1 cellular context compared by ENCODE assay signal in the genomic region with DNA sequence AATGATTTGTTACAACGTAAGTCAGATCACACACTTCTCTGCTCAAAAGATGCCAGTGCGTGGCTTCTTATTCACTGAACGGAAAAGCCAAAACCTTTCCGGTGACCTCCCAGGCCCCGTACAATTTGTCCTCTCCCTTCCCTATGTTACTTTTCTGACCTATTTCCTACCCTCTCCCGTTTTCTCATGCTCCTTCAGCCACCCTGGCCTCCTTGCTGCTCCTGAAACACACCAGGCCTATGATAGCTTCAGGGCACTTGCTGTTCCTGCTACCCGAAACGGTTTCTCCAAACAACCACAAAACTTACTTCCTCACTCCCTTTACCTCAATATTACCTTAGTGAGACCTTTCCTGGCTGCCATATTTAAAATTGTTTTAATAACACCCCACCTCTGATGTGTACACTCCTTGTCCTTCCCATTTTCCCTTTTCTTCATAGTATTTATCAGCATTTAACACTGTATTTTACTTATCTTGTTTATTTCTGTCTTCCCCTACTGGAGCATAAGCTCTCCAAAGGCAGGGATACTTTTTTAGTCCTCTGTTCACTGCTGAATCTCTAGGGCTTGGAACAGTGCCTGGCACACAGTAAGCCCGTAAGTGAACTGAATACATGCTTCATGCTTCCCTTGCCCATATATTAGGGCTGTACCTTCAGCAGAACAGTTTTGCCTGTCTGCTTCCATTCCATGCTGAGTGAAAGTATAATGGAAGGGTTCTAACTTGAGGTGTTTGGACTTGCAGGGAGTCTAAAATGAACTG.
TF ChIP-seq lines count a peak whose summit lies in the region.

No MANE protein-coding gene starts in this region.

TF ChIP-seq in WTC11, 78 proteins besides CTCF, POLR2A, EP300 and RAD21:
- no peak for TF ChIP-seq AR (CRISPR knock-in tag; IDR thresholded peaks at IDR 0.05)
- TF ChIP-seq, protein P1, sequence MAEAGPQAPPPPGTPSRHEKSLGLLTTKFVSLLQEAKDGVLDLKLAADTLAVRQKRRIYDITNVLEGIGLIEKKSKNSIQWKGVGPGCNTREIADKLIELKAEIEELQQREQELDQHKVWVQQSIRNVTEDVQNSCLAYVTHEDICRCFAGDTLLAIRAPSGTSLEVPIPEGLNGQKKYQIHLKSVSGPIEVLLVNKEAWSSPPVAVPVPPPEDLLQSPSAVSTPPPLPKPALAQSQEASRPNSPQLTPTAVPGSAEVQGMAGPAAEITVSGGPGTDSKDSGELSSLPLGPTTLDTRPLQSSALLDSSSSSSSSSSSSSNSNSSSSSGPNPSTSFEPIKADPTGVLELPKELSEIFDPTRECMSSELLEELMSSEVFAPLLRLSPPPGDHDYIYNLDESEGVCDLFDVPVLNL (CRISPR knock-in tag; IDR thresholded peaks at IDR 0.05; ENCODE audit: borderline replicate concordance, low read depth): no peak
- TF ChIP-seq TP53 (CRISPR knock-in tag; IDR thresholded peaks at IDR 0.05): no peak
- TF ChIP-seq, protein P2, sequence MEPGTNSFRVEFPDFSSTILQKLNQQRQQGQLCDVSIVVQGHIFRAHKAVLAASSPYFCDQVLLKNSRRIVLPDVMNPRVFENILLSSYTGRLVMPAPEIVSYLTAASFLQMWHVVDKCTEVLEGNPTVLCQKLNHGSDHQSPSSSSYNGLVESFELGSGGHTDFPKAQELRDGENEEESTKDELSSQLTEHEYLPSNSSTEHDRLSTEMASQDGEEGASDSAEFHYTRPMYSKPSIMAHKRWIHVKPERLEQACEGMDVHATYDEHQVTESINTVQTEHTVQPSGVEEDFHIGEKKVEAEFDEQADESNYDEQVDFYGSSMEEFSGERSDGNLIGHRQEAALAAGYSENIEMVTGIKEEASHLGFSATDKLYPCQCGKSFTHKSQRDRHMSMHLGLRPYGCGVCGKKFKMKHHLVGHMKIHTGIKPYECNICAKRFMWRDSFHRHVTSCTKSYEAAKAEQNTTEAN (CRISPR knock-in tag; IDR thresholded peaks at IDR 0.05): no peak
- TF ChIP-seq SP1 (CRISPR knock-in tag; conservative IDR thresholded peaks at IDR 0.05): no peak
- TF ChIP-seq, protein P3, sequence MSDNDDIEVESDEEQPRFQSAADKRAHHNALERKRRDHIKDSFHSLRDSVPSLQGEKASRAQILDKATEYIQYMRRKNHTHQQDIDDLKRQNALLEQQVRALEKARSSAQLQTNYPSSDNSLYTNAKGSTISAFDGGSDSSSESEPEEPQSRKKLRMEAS (CRISPR knock-in tag; IDR thresholded peaks at IDR 0.05): no peak
- no peak for TF ChIP-seq ZNF219 (CRISPR knock-in tag; IDR thresholded peaks at IDR 0.05; ENCODE audit: borderline replicate concordance)
- no peak for TF ChIP-seq ZNF512 (CRISPR knock-in tag; IDR thresholded peaks at IDR 0.05; ENCODE audit: borderline replicate concordance)
- no peak for TF ChIP-seq MXD4 (CRISPR knock-in tag; IDR thresholded peaks at IDR 0.05; ENCODE audit: borderline replicate concordance)
- TF ChIP-seq, protein P4, sequence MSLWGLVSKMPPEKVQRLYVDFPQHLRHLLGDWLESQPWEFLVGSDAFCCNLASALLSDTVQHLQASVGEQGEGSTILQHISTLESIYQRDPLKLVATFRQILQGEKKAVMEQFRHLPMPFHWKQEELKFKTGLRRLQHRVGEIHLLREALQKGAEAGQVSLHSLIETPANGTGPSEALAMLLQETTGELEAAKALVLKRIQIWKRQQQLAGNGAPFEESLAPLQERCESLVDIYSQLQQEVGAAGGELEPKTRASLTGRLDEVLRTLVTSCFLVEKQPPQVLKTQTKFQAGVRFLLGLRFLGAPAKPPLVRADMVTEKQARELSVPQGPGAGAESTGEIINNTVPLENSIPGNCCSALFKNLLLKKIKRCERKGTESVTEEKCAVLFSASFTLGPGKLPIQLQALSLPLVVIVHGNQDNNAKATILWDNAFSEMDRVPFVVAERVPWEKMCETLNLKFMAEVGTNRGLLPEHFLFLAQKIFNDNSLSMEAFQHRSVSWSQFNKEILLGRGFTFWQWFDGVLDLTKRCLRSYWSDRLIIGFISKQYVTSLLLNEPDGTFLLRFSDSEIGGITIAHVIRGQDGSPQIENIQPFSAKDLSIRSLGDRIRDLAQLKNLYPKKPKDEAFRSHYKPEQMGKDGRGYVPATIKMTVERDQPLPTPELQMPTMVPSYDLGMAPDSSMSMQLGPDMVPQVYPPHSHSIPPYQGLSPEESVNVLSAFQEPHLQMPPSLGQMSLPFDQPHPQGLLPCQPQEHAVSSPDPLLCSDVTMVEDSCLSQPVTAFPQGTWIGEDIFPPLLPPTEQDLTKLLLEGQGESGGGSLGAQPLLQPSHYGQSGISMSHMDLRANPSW (CRISPR knock-in tag; conservative IDR thresholded peaks at IDR 0.05; ENCODE audit: low read depth): no peak
- no peak for TF ChIP-seq GRHL2 (CRISPR knock-in tag; IDR thresholded peaks at IDR 0.05; ENCODE audit: insufficient replicate concordance, severe bottlenecking)
- TF ChIP-seq IRF1 (CRISPR knock-in tag; IDR thresholded peaks at IDR 0.05): no peak
